24 cellular contexts compared by ENCODE assay signal in the genomic region with DNA sequence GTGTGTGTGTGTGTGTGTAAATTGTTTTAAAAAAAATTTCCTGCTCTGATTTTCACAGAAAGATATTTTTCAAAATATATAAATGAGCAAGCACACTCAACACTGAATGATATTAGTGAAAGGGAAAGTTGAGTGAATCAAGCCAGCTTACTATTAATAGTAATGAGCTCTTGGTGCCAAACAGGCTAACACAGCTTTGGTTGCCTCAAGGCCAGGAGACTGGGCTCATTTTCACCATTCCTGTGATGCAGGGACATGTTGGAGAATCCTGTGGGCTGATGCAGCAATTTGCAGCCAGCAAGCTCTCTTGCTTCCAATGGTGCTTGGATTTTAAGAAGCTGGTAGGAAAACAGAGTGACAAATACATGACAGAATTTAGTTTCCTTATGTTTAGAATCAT. TPM values are rescaled to one million over a fixed set of nuclear protein-coding genes. Genes with fewer than 3 reads are reported as not detected.
DNase-seq lines count a peak whose midpoint lies in the region; ATAC-seq and TF ChIP-seq lines count a peak whose summit lies in the region.
"Had no signal": no experiment of that assay in that cellular context is flagged by ENCODE, and none has a peak within 500 bp of the region (broad histone marks: within the 10 kb centered on the region; RNA-seq: fewer than 3 reads in every experiment).

No MANE protein-coding gene starts in this region.

- peaks cover 3% of the 10 kb centered on the region for H3K9me3 Mint-ChIP-seq in activated CD8-positive, alpha-beta T cell treated with anti-CD3 and anti-CD28 coated beads for 36 hours
- H3K9me3 Mint-ChIP-seq: nephron had no signal

- H3K27ac Mint-ChIP-seq in activated CD8-positive, alpha-beta T cell treated with anti-CD3 and anti-CD28 coated beads for 36 hours, result no peak overlapping the region
- H3K27ac Mint-ChIP-seq: nephron had no signal

- H3K27me3 ChIP-seq in heart right ventricle (no peaks in the 10 kb centered on the region), mammary epithelial cell (ENCODE audit: insufficient read depth, low read length) (no peaks in the 10 kb centered on the region)
- H3K27me3 ChIP-seq: colonic mucosa had no signal

- CTCF ChIA-PET in mammary epithelial cell (lab: Charles Lee; ENCODE audit: low non-redundant PET), result no interaction called here
- CTCF ChIA-PET in activated CD8-positive, alpha-beta T cell treated with anti-CD3 and anti-CD28 coated beads for 36 hours (lab: Charles Lee), result no interaction called here

- in situ Hi-C loops in mammary epithelial cell (cut with MboI; ENCODE audit: low sequenced_read_pairs in 2 of 2), result no loop called here

- POLR2A ChIA-PET in activated CD8-positive, alpha-beta T cell treated with anti-CD3 and anti-CD28 coated beads for 36 hours (lab: Charles Lee), result interaction anchor here (0.7 kb wide), 1 partner anchor 582 kb away, joined by 3 read pairs; no protein-coding TSS in a partner anchor

- H3K4me2 ChIP-seq in mammary epithelial cell (ENCODE audit: insufficient read depth, low read depth, low read length), result peak overlapping the region; percentile 52
- H3K4me2 ChIP-seq: KMS-11, smooth muscle cell had no signal

- no peak for TF ChIP-seq CTCF in heart right ventricle (IDR thresholded peaks at IDR 0.05)
- no peak for TF ChIP-seq CTCF in mammary epithelial cell (conservative IDR thresholded peaks at IDR 0.05 in 1 of 2, IDR thresholded peaks at IDR 0.05 in 1 of 2; ENCODE audit: extremely low read depth in 1 of 2, insufficient read depth in 1 of 2, low read depth in 1 of 2, low read length in 2 of 2)
- TF ChIP-seq CTCF in activated CD8-positive, alpha-beta T cell treated with anti-CD3 and anti-CD28 coated beads for 36 hours (IDR thresholded peaks at IDR 0.05), result no peak

- H3K27me3 Mint-ChIP-seq in activated CD8-positive, alpha-beta T cell treated with anti-CD3 and anti-CD28 coated beads for 36 hours, result peaks cover 2% of the 10 kb centered on the region

- peak in 6 of 8 donors; percentile 38 to 57 (median 50) for ATAC-seq in heart right ventricle
- no peak for ATAC-seq in activated CD8-positive, alpha-beta T cell treated with anti-CD3 and anti-CD28 coated beads for 36 hours
- ATAC-seq in left colon, result no peak

- no peaks in the 10 kb centered on the region for H3K79me2 ChIP-seq in mammary epithelial cell (ENCODE audit: insufficient read depth, low read length)

- peak overlapping the region; percentile 40 for H3K9ac ChIP-seq in mammary epithelial cell (ENCODE audit: insufficient read depth, low read length)
- H3K9ac ChIP-seq: KMS-11 had no signal

- BruUV-seq in mammary epithelial cell (replicated peaks; lab: Mats Ljungman, UMichigan), result no TSS peak

- H3K36me3 Mint-ChIP-seq in activated CD8-positive, alpha-beta T cell treated with anti-CD3 and anti-CD28 coated beads for 36 hours (ENCODE audit: low read depth), result no peaks in the 10 kb centered on the region

- dilution Hi-C loops in mammary epithelial cell (cut with HindIII; ENCODE audit: low sequenced_read_pairs), result no loop called here

- intact Hi-C loops in heart right ventricle (cut with DNase I) (no loop called here), cardiac septum (cut with DNase I) (no loop called here), mammary epithelial cell (cut with micrococcal nuclease) (no loop called here), left colon (cut with DNase I, micrococcal nuclease) (no loop called here)
- intact Hi-C loops in activated CD8-positive, alpha-beta T cell treated with anti-CD3 and anti-CD28 coated beads for 36 hours (cut with micrococcal nuclease), result no loop called here

- no peaks in the 10 kb centered on the region for H4K20me1 ChIP-seq in mammary epithelial cell (ENCODE audit: insufficient read depth, low read length)

- no peak overlapping the region for H3K4me3 Mint-ChIP-seq in activated CD8-positive, alpha-beta T cell treated with anti-CD3 and anti-CD28 coated beads for 36 hours
- H3K4me3 Mint-ChIP-seq: CD14-positive monocyte, nephron had no signal

- peak in 1 of 2 donors; percentile 9 for DNase-seq in heart right ventricle
- no peak for DNase-seq in cardiac septum (ENCODE audit: low spot score)
- peak; percentile 80 for DNase-seq in mammary epithelial cell
- DNase-seq in inferior parietal cortex (ENCODE audit: extremely low spot score), result peak; percentile 24
- DNase-seq in activated CD8-positive, alpha-beta T cell treated with anti-CD3 and anti-CD28 coated beads for 36 hours, result no peak
- DNase-seq in left colon, result no peak
- DNase-seq in AG08396 (ENCODE audit: low spot score), result no peak
- no peak for DNase-seq in NK-92 treated with Interleukin-12 subunit alpha and Interleukin-12 subunit beta, amount 100 ng/mL, for 24 hours (lab: John Stamatoyannopoulos, UW)
- DNase-seq: activated CD4-positive, alpha-beta T cell treated with anti-CD3 and anti-CD28 coated beads, Interleukin-2, amount 50 U/mL, for 4 hours; activated naive CD4-positive, alpha-beta T cell; activated T-cell treated with anti-CD3 and anti-CD28 coated beads for 4 hours; colonic mucosa; DMS153; foreskin melanocyte; NCI-H1092; NCI-H69; psoas muscle; stimulated activated CD4-positive, alpha-beta T cell treated with anti-CD3 and anti-CD28 coated beads, Interleukin-4, amount 100 ng/mL, for 24 hours; T-helper 1 cell had no signal

- H2AFZ ChIP-seq in mammary epithelial cell (ENCODE audit: low read depth, low read length), result no peak overlapping the region

- peaks cover 0 to 8% (median 0%) of the 10 kb centered on the region in 9 donors for H3K36me3 ChIP-seq in heart right ventricle
- H3K36me3 ChIP-seq in mammary epithelial cell (ENCODE audit: insufficient read depth, low read length), result no peaks in the 10 kb centered on the region
- H3K36me3 ChIP-seq: colonic mucosa had no signal

- no peak overlapping the region for H3K4me3 ChIP-seq in heart right ventricle
- no peak overlapping the region for H3K4me3 ChIP-seq in mammary epithelial cell (replicated peaks in 1 of 3; ENCODE audit: insufficient read depth in 1 of 3, low read depth in 2 of 3, low read length in 3 of 3)
- H3K4me3 ChIP-seq: colonic mucosa, psoas muscle, smooth muscle cell had no signal

- H3K4me1 ChIP-seq in heart right ventricle, result peaks cover 0 to 9% (median 0%) of the 10 kb centered on the region in 9 donors
- peaks cover 9% of the 10 kb centered on the region for H3K4me1 ChIP-seq in mammary epithelial cell (ENCODE audit: insufficient read depth, low read length)
- H3K4me1 ChIP-seq: colonic mucosa, psoas muscle had no signal

- peaks cover 0 to 7% (median 0%) of the 10 kb centered on the region in 11 donors for H3K9me3 ChIP-seq in heart right ventricle
- no peaks in the 10 kb centered on the region for H3K9me3 ChIP-seq in mammary epithelial cell (replicated peaks; ENCODE audit: insufficient read depth, low read length)
- H3K9me3 ChIP-seq: colonic mucosa, psoas muscle had no signal

- H3K27ac ChIP-seq in heart right ventricle (no peak overlapping the region), mammary epithelial cell (ENCODE audit: insufficient read depth, low read depth, low read length) (peak overlapping the region; percentile 48)
- H3K27ac ChIP-seq: colonic mucosa, KMS-11, psoas muscle, VCaP had no signal

- peaks cover 2% of the 10 kb centered on the region for H3K4me1 Mint-ChIP-seq in activated CD8-positive, alpha-beta T cell treated with anti-CD3 and anti-CD28 coated beads for 36 hours (ENCODE audit: low read depth)
- H3K4me1 Mint-ChIP-seq: nephron had no signal

RNA-seq across cellular contexts. Expression of a gene that starts 30.2 kb away (rescaled TPM):
- total RNA-seq in heart right ventricle (1 to 10 TPM in 9 of 10 donors, under 1 TPM in 1; 0.85 to 2.7 (median 1.9) TPM), cardiac septum (1.3 TPM), mammary epithelial cell (1 to 10 TPM; 7.3 to 7.8 TPM), left colon (1 to 10 TPM; 3.6 to 5.8 TPM)
- polyA plus RNA-seq in heart right ventricle (1 to 10 TPM; 1.0 to 1.8 TPM), mammary epithelial cell (7.4 TPM)
- polyA minus RNA-seq in mammary epithelial cell, result 11.7 TPM
- under 1 TPM in 1 of 2 experiments, not detected in 1; 0.11 TPM for total RNA-seq in activated CD8-positive, alpha-beta T cell treated with anti-CD3 and anti-CD28 coated beads for 36 hours

Comparison
In these comparisons a context has a peak if more than half of its experiments do, and no peak if none do; other contexts are left out.
1. ATAC-seq: peak in heart right ventricle (6 of 8); none in activated CD8-positive, alpha-beta T cell treated with anti-CD3 and anti-CD28 coated beads for 36 hours (single experiment) and left colon (single experiment).
2. DNase-seq: peak in mammary epithelial cell (single experiment) and inferior parietal cortex (single experiment); none in cardiac septum (single experiment), activated CD8-positive, alpha-beta T cell treated with anti-CD3 and anti-CD28 coated beads for 36 hours (single experiment), left colon (0 of 2), AG08396 (single experiment) and NK-92 treated with Interleukin-12 subunit alpha and Interleukin-12 subunit beta, amount 100 ng/mL, for 24 hours (single experiment).